19 cellular contexts compared by ENCODE assay signal in genomic region chr6:165001502-165002157, GRCh38.
"Had no signal": no experiment of that assay in that cellular context is flagged by ENCODE, and none has a peak within 500 bp of the region (broad histone marks: within the 10 kb centered on the region; RNA-seq: fewer than 3 reads in every experiment).

No MANE protein-coding gene starts in this region.

- H3K4me3 ChIP-seq: coronary artery, dorsolateral prefrontal cortex, esophagus muscularis mucosa, gastroesophageal sphincter, heart left ventricle, hepatocyte, left lung, lower lobe of right lung had no signal

- H3K27me3 ChIP-seq: dorsolateral prefrontal cortex, esophagus muscularis mucosa, foreskin keratinocyte, gastroesophageal sphincter, heart left ventricle, hepatocyte, left lung had no signal

- H2AFZ ChIP-seq: hepatocyte had no signal

- H3K36me3 ChIP-seq: esophagus muscularis mucosa, gastroesophageal sphincter, heart left ventricle, left lung, lower lobe of right lung had no signal

- H3K4me2 ChIP-seq: hepatocyte had no signal

- DNase-seq: dermis blood vessel endothelial cell; dorsolateral prefrontal cortex; effector CD4-positive, alpha-beta T cell; effector memory CD4-positive, alpha-beta T cell; foreskin keratinocyte; heart left ventricle; hypothalamus; immature natural killer cell; islet precursor cell; left cardiac atrium; left ventricle myocardium superior; lower lobe of right lung; mesendoderm; midbrain had no signal

- H3K9me3 ChIP-seq: gastroesophageal sphincter had no signal

- H3K27ac ChIP-seq: coronary artery, dorsolateral prefrontal cortex, esophagus muscularis mucosa, foreskin keratinocyte, gastroesophageal sphincter, heart left ventricle, hepatocyte, left lung, lower lobe of right lung had no signal

- ATAC-seq: foreskin keratinocyte, gastroesophageal sphincter, heart left ventricle, left cardiac atrium, left lung, left ventricle myocardium superior, lower lobe of right lung had no signal

- H3K4me1 ChIP-seq: esophagus muscularis mucosa, foreskin keratinocyte, gastroesophageal sphincter, heart left ventricle, left lung, lower lobe of right lung had no signal
